Comparison of ENCODE assay signal across 1 cellular context in genomic region chr1:26578167-26578566, GRCh38.
TF ChIP-seq lines count a peak whose summit lies in the region.

No MANE protein-coding gene starts in this region.

TF ChIP-seq in H1, 55 proteins besides CTCF, POLR2A, EP300 and RAD21:
- TF ChIP-seq CBX8 (IDR thresholded peaks at IDR 0.05; ENCODE audit: borderline replicate concordance, low read depth, low read length) (no peak), ASH2L (IDR thresholded peaks at IDR 0.05; ENCODE audit: low read length) (no peak), SIN3A (conservative IDR thresholded peaks at IDR 0.05 in 1 of 2, IDR thresholded peaks at IDR 0.05 in 1 of 2; ENCODE audit: low read depth in 1 of 2, low read length in 2 of 2) (no peak), MAFK (IDR thresholded peaks at IDR 0.05; ENCODE audit: low read depth, low read length) (no peak), BRCA1 (IDR thresholded peaks at IDR 0.05; ENCODE audit: low read depth, low read length) (no peak), SIX5 (IDR thresholded peaks at IDR 0.05; ENCODE audit: low read depth, low read length) (no peak), TCF12 (IDR thresholded peaks at IDR 0.05; ENCODE audit: low read depth, low read length) (no peak), CTBP2 (IDR thresholded peaks at IDR 0.05; ENCODE audit: borderline replicate concordance, insufficient read depth, insufficient read length, low read length) (no peak), USF2 (IDR thresholded peaks at IDR 0.05; ENCODE audit: low read length) (no peak), TEAD4 (IDR thresholded peaks at IDR 0.05; ENCODE audit: low read depth, low read length) (no peak), SP1 (IDR thresholded peaks at IDR 0.05; ENCODE audit: low read depth, low read length) (no peak)
